In genomic region chr1:192626366-192627179, GRCh38 we compare ENCODE assay signal across 13 cellular contexts. TPM values are rescaled to one million over a fixed set of nuclear protein-coding genes. Genes with fewer than 3 reads are reported as not detected.
A peak's percentile ranks its signal among the peaks of the same experiment; 100 is the strongest.
DNase-seq lines count a peak whose midpoint lies in the region; ATAC-seq and TF ChIP-seq lines count a peak whose summit lies in the region.
"Had no signal": no experiment of that assay in that cellular context is flagged by ENCODE, and none has a peak within 500 bp of the region (broad histone marks: within the 10 kb centered on the region; RNA-seq: fewer than 3 reads in every experiment).

No MANE protein-coding gene starts in this region.

- no peaks in the 10 kb centered on the region for H3K9me3 Mint-ChIP-seq in type B pancreatic cell
- H3K9me3 Mint-ChIP-seq: activated naive CD4-positive, alpha-beta T cell treated with anti-CD3 and anti-CD28 coated beads, Interleukin-2, amount 10 ng/mL, durations not matched to agents 7 days and 5 days had no signal

- H3K9me3 ChIP-seq in OCI-LY3 (ENCODE audit: insufficient read depth, low read length) (no peaks in the 10 kb centered on the region), thyroid gland (no peaks in the 10 kb centered on the region), sigmoid colon (no peaks in the 10 kb centered on the region)

- no peak for TF ChIP-seq CTCF in GM06990 (IDR thresholded peaks at IDR 0.05; ENCODE audit: insufficient read depth, low read length, poor library complexity, severe bottlenecking)
- TF ChIP-seq CTCF in OCI-LY3 (IDR thresholded peaks at IDR 0.05; ENCODE audit: low read depth, low read length): no peak
- TF ChIP-seq CTCF in thyroid gland (IDR thresholded peaks at IDR 0.05): no peak
- no peak for TF ChIP-seq CTCF in type B pancreatic cell (conservative IDR thresholded peaks at IDR 0.05)
- TF ChIP-seq CTCF in sigmoid colon (IDR thresholded peaks at IDR 0.05): no peak

- TF ChIP-seq POLR2A in thyroid gland (IDR thresholded peaks at IDR 0.05) (no peak), sigmoid colon (IDR thresholded peaks at IDR 0.05) (no peak)

- no peaks in the 10 kb centered on the region for H3K36me3 Mint-ChIP-seq in type B pancreatic cell
- H3K36me3 Mint-ChIP-seq: activated naive CD4-positive, alpha-beta T cell treated with anti-CD3 and anti-CD28 coated beads, Interleukin-2, amount 10 ng/mL, durations not matched to agents 7 days and 5 days had no signal

- H3K4me3 Mint-ChIP-seq in type B pancreatic cell: no peak overlapping the region
- H3K4me3 Mint-ChIP-seq: activated naive CD4-positive, alpha-beta T cell treated with anti-CD3 and anti-CD28 coated beads, Interleukin-2, amount 10 ng/mL, durations not matched to agents 7 days and 5 days had no signal

- H3K36me3 ChIP-seq in GM06990 (ENCODE audit: control insufficient read depth, insufficient read depth, low read length): no peaks in the 10 kb centered on the region
- peaks cover 9% of the 10 kb centered on the region for H3K36me3 ChIP-seq in OCI-LY3 (replicated peaks; ENCODE audit: low read depth, low read length)
- H3K36me3 ChIP-seq in thyroid gland: no peaks in the 10 kb centered on the region
- no peaks in the 10 kb centered on the region for H3K36me3 ChIP-seq in sigmoid colon

- 65 to 67% methylated on average over 3 of the region's 3 CpGs for WGBS in thyroid gland, 2 donors
- WGBS in sigmoid colon, 2 donors: 55 to 58% methylated on average over 3 of the region's 3 CpGs

- no peak overlapping the region for H3K4me3 ChIP-seq in GM06990 (replicated peaks; ENCODE audit: low read depth, low read length)
- peak overlapping the region; percentile 62 for H3K4me3 ChIP-seq in OCI-LY3 (ENCODE audit: low read length)
- no peak overlapping the region for H3K4me3 ChIP-seq in thyroid gland (replicated peaks in 1 of 3)
- H3K4me3 ChIP-seq in sigmoid colon: no peak overlapping the region

- peaks cover 44% of the 10 kb centered on the region for H3K79me2 ChIP-seq in OCI-LY3 (ENCODE audit: low read length)

- intact Hi-C loops in thyroid gland (cut with DNase I) (no loop called here), sigmoid colon (cut with DNase I) (no loop called here)

- H3K27me3 ChIP-seq in GM06990 (replicated peaks; ENCODE audit: control insufficient read depth, insufficient read depth, low read length) (no peaks in the 10 kb centered on the region), OCI-LY3 (ENCODE audit: low read depth, low read length) (no peaks in the 10 kb centered on the region), thyroid gland (no peaks in the 10 kb centered on the region), sigmoid colon (no peaks in the 10 kb centered on the region)

- H3K27ac ChIP-seq in OCI-LY3 (ENCODE audit: low read length) (peak overlapping the region; percentile 92), thyroid gland (no peak overlapping the region), sigmoid colon (no peak overlapping the region)

- DNase-seq in GM06990 (ENCODE audit: extremely low read depth, insufficient read length): peak; percentile 28
- no peak for DNase-seq in kidney tubule cell (ENCODE audit: low spot score)
- no peak for DNase-seq in thyroid gland
- no peak for DNase-seq in type B pancreatic cell (ENCODE audit: extremely low spot score, unreplicated experiment)
- DNase-seq in sigmoid colon: no peak
- DNase-seq: activated naive CD4-positive, alpha-beta T cell treated with anti-CD3 and anti-CD28 coated beads, Interleukin-2, amount 10 ng/mL, durations not matched to agents 7 days and 5 days; C1 segment of cervical spinal cord; kidney glomerular epithelial cell; NCI-H146; T-helper 2 cell had no signal

- peak overlapping the region; percentile 72 for H3K9ac ChIP-seq in OCI-LY3 (ENCODE audit: low read length)

- no peaks in the 10 kb centered on the region for H3K27me3 Mint-ChIP-seq in type B pancreatic cell
- H3K27me3 Mint-ChIP-seq: activated naive CD4-positive, alpha-beta T cell treated with anti-CD3 and anti-CD28 coated beads, Interleukin-2, amount 10 ng/mL, durations not matched to agents 7 days and 5 days had no signal

- no peaks in the 10 kb centered on the region for H4K20me1 ChIP-seq in OCI-LY3 (ENCODE audit: insufficient read depth, low read length)

- no peak for TF ChIP-seq EP300 in sigmoid colon (IDR thresholded peaks at IDR 0.05)

- H3K4me1 Mint-ChIP-seq in type B pancreatic cell (ENCODE audit: unreplicated experiment): peaks cover 27% of the 10 kb centered on the region
- H3K4me1 Mint-ChIP-seq: activated naive CD4-positive, alpha-beta T cell treated with anti-CD3 and anti-CD28 coated beads, Interleukin-2, amount 10 ng/mL, durations not matched to agents 7 days and 5 days had no signal

- no peak overlapping the region for H3K27ac Mint-ChIP-seq in type B pancreatic cell
- H3K27ac Mint-ChIP-seq: activated naive CD4-positive, alpha-beta T cell treated with anti-CD3 and anti-CD28 coated beads, Interleukin-2, amount 10 ng/mL, durations not matched to agents 7 days and 5 days had no signal

- no peak overlapping the region for H2AFZ ChIP-seq in OCI-LY3 (ENCODE audit: low read depth, low read length)

- ATAC-seq in GM19455 (IDR thresholded peaks at IDR 0.05; ENCODE audit: unreplicated experiment): peak; percentile 86
- peak; percentile 78 for ATAC-seq in HG03039 (IDR thresholded peaks at IDR 0.05; ENCODE audit: unreplicated experiment)

- peak overlapping the region; percentile 82 for H3K4me2 ChIP-seq in OCI-LY3 (ENCODE audit: low read length)

- H3K4me1 ChIP-seq in OCI-LY3 (ENCODE audit: low read length) (peaks cover 64% of the 10 kb centered on the region), thyroid gland (no peaks in the 10 kb centered on the region), sigmoid colon (no peaks in the 10 kb centered on the region)

RNA-seq across cellular contexts. Expression of gene RGS13, which starts 9.4 kb away (rescaled TPM):
- total RNA-seq in thyroid gland (not detected), type B pancreatic cell (ENCODE audit: low replicate concordance) (0.19 TPM in 1 of 2 replicates, not detected in the other), sigmoid colon (under 1 TPM in 2 of 4 donors, not detected in 2; 0.36 to 0.95 TPM)
- 1 to 10 TPM; 1.2 to 7.8 (median 2.6) TPM for polyA plus RNA-seq in sigmoid colon

RNA-seq across cellular contexts. Expression of gene RGS1, which starts 51.0 kb away (rescaled TPM):
- total RNA-seq in thyroid gland (10 to 100 TPM; 19.7 to 32.6 (median 23.0) TPM), type B pancreatic cell (ENCODE audit: low replicate concordance) (1.1 and 1.2 TPM in 2 replicates), sigmoid colon (100 to 1,000 TPM in 2 of 4 donors, 10 to 100 TPM in 2; 52.9 to 153 (median 95.8) TPM)
- polyA plus RNA-seq in sigmoid colon: 10 to 100 TPM; 34.8 to 49.5 (median 35.8) TPM
